In the genomic region with DNA sequence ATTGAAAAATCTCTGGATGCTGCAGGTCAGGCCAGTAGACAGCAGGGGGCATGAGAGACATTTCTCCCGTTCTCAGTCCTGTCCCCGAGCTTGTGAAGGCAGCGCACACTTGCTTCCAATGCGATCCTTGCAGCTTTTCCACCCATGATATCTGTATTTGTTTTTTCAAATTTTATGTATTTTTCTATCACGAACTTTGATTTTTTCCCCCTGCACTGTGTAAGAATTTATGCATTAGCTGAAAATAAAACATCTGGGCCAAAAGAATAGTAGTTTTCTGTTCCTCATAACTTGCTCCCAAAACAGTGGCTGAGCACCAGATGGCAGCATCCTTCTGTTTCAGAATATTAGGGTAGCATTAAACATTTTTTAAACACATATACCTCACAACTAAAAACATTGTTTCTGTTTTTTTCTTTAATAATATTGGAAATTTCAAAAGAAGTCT, we compare ENCODE assay signal across 8 cellular contexts.
DNase-seq lines count a peak whose midpoint lies in the region; ATAC-seq and TF ChIP-seq lines count a peak whose summit lies in the region.
"Not testable (repeated sequence)": the region's sequence is repeated elsewhere in the genome, so short reads cannot be mapped to it uniquely, and the experiment has no call there.

No MANE protein-coding gene starts in this region.

- H3K27me3 Mint-ChIP-seq in brain: peaks cover 16% of the 10 kb centered on the region
- peaks cover 52 to 71% (median 55%) of the 10 kb centered on the region in 5 donors for H3K27me3 Mint-ChIP-seq in naive thymus-derived CD4-positive, alpha-beta T cell

- WGBS in aorta, 2 donors: 0% methylated on average over 4 to 5 of the region's 5 CpGs

- H3K4me1 ChIP-seq in naive thymus-derived CD4-positive, alpha-beta T cell (ENCODE audit: control insufficient read depth in 2 of 2, insufficient read depth in 2 of 2, low read length in 2 of 2); aorta (ENCODE audit: control insufficient read depth in 1 of 2, insufficient read depth in 2 of 2, low read length in 2 of 2): not testable (repeated sequence)

- POLR2A ChIA-PET in naive thymus-derived CD4-positive, alpha-beta T cell (lab: Charles Lee): not testable (repeated sequence)

- H3K4me3 Mint-ChIP-seq in brain: peak overlapping the region; percentile 42 to 75 (median 71)
- H3K4me3 Mint-ChIP-seq in naive thymus-derived CD4-positive, alpha-beta T cell: peak overlapping the region in 6 of 10 donors; percentile 9 to 38 (median 31)

- ATAC-seq in HG02798 (IDR thresholded peaks at IDR 0.05; ENCODE audit: poor library complexity, unreplicated experiment) (peak; percentile 73), aorta (ENCODE audit: low FRiP score) (peak; percentile 82)
- ATAC-seq in naive thymus-derived CD4-positive, alpha-beta T cell: peak; percentile 70

- H3K4me3 ChIP-seq in SK-N-MC: peak overlapping the region; percentile 67
- not testable (repeated sequence) for H3K4me3 ChIP-seq in naive thymus-derived CD4-positive, alpha-beta T cell (ENCODE audit: low read length); aorta (ENCODE audit: low read length in 2 of 2)

- H3K27ac ChIP-seq in SK-N-MC; naive thymus-derived CD4-positive, alpha-beta T cell (ENCODE audit: low read depth, low read length); aorta (ENCODE audit: low read depth in 1 of 2, low read length in 2 of 2): not testable (repeated sequence)

- DNase-seq in EH (ENCODE audit: low read depth) (peak; percentile 27), NCI-H1105 treated with DMSO at 0.1 percent for 48 hours (lab: John Stamatoyannopoulos, UW) (peak; percentile 2), SK-N-MC (ENCODE audit: low read depth, low spot score) (peak; percentile 60), glomerular visceral epithelial cell (ENCODE audit: extremely low spot score) (peak; percentile 25)
- peak in 2 of 9 donors; percentile 10 to 25 for DNase-seq in naive thymus-derived CD4-positive, alpha-beta T cell
- DNase-seq in aorta: not testable (repeated sequence)

- not testable (repeated sequence) for H3K27ac Mint-ChIP-seq in brain; naive thymus-derived CD4-positive, alpha-beta T cell

- not testable (repeated sequence) for H3K4me1 Mint-ChIP-seq in brain; naive thymus-derived CD4-positive, alpha-beta T cell

- intact Hi-C loops in naive thymus-derived CD4-positive, alpha-beta T cell (cut with micrococcal nuclease): loop anchor here (1.0 to 10.0 kb wide), 3 partner anchors 32 to 280 kb away; a partner anchor contains a TSS
- intact Hi-C loops in aorta (cut with DNase I): loop anchor here in 1 of 2 donors (10.0 kb wide), 1 partner anchor 110 kb away; no protein-coding TSS in a partner anchor

- H3K36me3 Mint-ChIP-seq in brain; naive thymus-derived CD4-positive, alpha-beta T cell: not testable (repeated sequence)

- H3K9ac ChIP-seq in SK-N-MC (ENCODE audit: insufficient read length): not testable (repeated sequence)

- not testable (repeated sequence) for H3K9me3 ChIP-seq in SK-N-MC (ENCODE audit: low read depth, low read length); naive thymus-derived CD4-positive, alpha-beta T cell (ENCODE audit: control insufficient read depth in 2 of 3, low read length in 3 of 3); aorta (ENCODE audit: control insufficient read depth, low read length)

- H3K27me3 ChIP-seq in naive thymus-derived CD4-positive, alpha-beta T cell (ENCODE audit: control insufficient read depth in 2 of 2, insufficient read depth in 2 of 2, low read length in 2 of 2); aorta (ENCODE audit: control insufficient read depth in 1 of 2, insufficient read depth in 2 of 2, low read length in 1 of 2): not testable (repeated sequence)

- H3K9me3 Mint-ChIP-seq in brain: peaks cover 0 to 21% (median 4%) of the 10 kb centered on the region in 5 experiments
- not testable (repeated sequence) for H3K9me3 Mint-ChIP-seq in naive thymus-derived CD4-positive, alpha-beta T cell

- CTCF ChIA-PET in naive thymus-derived CD4-positive, alpha-beta T cell (lab: Charles Lee): not testable (repeated sequence)

- TF ChIP-seq CTCF in brain (conservative IDR thresholded peaks at IDR 0.05): peak; percentile 83

- H3K36me3 ChIP-seq in SK-N-MC (ENCODE audit: insufficient read depth, low read length); naive thymus-derived CD4-positive, alpha-beta T cell (ENCODE audit: control insufficient read depth in 2 of 3, insufficient read depth in 3 of 3, low read length in 3 of 3); aorta (ENCODE audit: control insufficient read depth in 1 of 2, insufficient read depth in 2 of 2, low read length in 1 of 2): not testable (repeated sequence)
